In the genomic region with DNA sequence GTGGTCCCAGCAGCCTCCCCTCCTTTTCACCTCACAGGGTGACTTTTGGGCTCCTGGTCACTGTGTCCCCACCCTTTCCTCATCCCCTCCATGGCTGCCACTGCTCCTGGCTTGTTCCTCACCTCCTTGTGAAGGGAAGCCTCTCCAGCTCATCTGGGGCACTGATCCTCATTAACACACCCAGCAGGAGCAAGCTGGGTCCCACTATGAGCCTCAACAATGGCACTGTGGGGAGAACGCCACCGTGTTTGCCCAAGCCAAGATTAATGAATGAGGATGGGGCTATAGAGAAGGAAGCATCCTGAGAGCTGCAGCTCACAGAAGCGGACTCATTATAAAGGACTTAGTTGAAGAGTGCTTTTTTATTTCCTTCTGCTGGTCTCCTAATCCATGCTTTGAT, we compare ENCODE assay signal across 16 cellular contexts.
DNase-seq lines count a peak whose midpoint lies in the region; ATAC-seq and TF ChIP-seq lines count a peak whose summit lies in the region.
"Had no signal": no experiment of that assay in that cellular context is flagged by ENCODE, and none has a peak within 500 bp of the region (broad histone marks: within the 10 kb centered on the region; RNA-seq: fewer than 3 reads in every experiment).

No MANE protein-coding gene starts in this region.

- peak overlapping the region; percentile 72; the same call in 1 of the 2 replicates for H2AFZ ChIP-seq in GM23338
- H2AFZ ChIP-seq: GM23248 had no signal

- H3K4me1 ChIP-seq in GM23338 (ENCODE audit: insufficient read depth): no peaks in the 10 kb centered on the region
- H3K4me1 ChIP-seq: A549 had no signal

- H3K36me3 ChIP-seq in GM23338 (ENCODE audit: insufficient read depth): no peaks in the 10 kb centered on the region
- H3K36me3 ChIP-seq: BE2C had no signal

- H3F3A ChIP-seq in GM23338 (replicated peaks; ENCODE audit: low read depth): no peaks in the 10 kb centered on the region

- H3K36me3 Mint-ChIP-seq in GM23338 (ENCODE audit: low read depth) (no peaks in the 10 kb centered on the region), WTC11 (no peaks in the 10 kb centered on the region), nephron progenitor cell (ENCODE audit: low read depth) (no peaks in the 10 kb centered on the region)
- H3K36me3 Mint-ChIP-seq: CD4-positive, alpha-beta memory T cell had no signal

- POLR2A ChIA-PET in WTC11 (lab: Charles Lee): no interaction called here

- H3K27ac Mint-ChIP-seq in GM23338 (no peak overlapping the region), WTC11 (no peak overlapping the region), nephron progenitor cell (peak overlapping the region; percentile 80)
- H3K27ac Mint-ChIP-seq: CD4-positive, alpha-beta memory T cell had no signal

- H3K4me1 Mint-ChIP-seq in GM23338: peaks cover 5% of the 10 kb centered on the region; the same call in 1 of the 3 replicates
- H3K4me1 Mint-ChIP-seq in WTC11: peaks cover 8% of the 10 kb centered on the region; the same call in 1 of the 2 replicates
- peaks cover 22% of the 10 kb centered on the region for H3K4me1 Mint-ChIP-seq in nephron progenitor cell
- H3K4me1 Mint-ChIP-seq: CD4-positive, alpha-beta memory T cell had no signal

- H3K4me3 Mint-ChIP-seq in GM23338 (no peak overlapping the region), WTC11 (no peak overlapping the region), nephron progenitor cell (no peak overlapping the region)
- H3K4me3 Mint-ChIP-seq: CD4-positive, alpha-beta memory T cell had no signal

- H4K20me1 ChIP-seq in GM23338 (replicated peaks; ENCODE audit: insufficient read depth): no peaks in the 10 kb centered on the region

- CTCF ChIA-PET in WTC11 (lab: Charles Lee): no interaction called here

- no peaks in the 10 kb centered on the region for H3K79me2 ChIP-seq in GM23338 (replicated peaks; ENCODE audit: insufficient read depth)

- TF ChIP-seq CTCF in GM23338 (conservative IDR thresholded peaks at IDR 0.05; ENCODE audit: low read depth in 2 of 2): no peak
- TF ChIP-seq CTCF in WTC11 (IDR thresholded peaks at IDR 0.05): no peak
- no peak for TF ChIP-seq CTCF in nephron progenitor cell (IDR thresholded peaks at IDR 0.05)

- no peak overlapping the region for H3K4me3 ChIP-seq in GM23338
- H3K4me3 ChIP-seq: A549, GM23248 had no signal

- H3K27me3 Mint-ChIP-seq in GM23338 (ENCODE audit: insufficient read depth, low read depth, poor library complexity): peaks cover 11% of the 10 kb centered on the region
- peaks cover 3% of the 10 kb centered on the region; the same call in 1 of the 2 replicates for H3K27me3 Mint-ChIP-seq in WTC11 (ENCODE audit: low read depth)
- H3K27me3 Mint-ChIP-seq in nephron progenitor cell (ENCODE audit: low read depth, poor library complexity): peaks cover 6% of the 10 kb centered on the region
- H3K27me3 Mint-ChIP-seq: CD4-positive, alpha-beta memory T cell had no signal

- H3K4me2 ChIP-seq in GM23338: no peak overlapping the region
- H3K4me2 ChIP-seq: A549 had no signal

- no peaks in the 10 kb centered on the region for H3K27me3 ChIP-seq in GM23338 (ENCODE audit: insufficient read depth)
- H3K27me3 ChIP-seq: BE2C had no signal

- DNase-seq in COR-L47 (lab: John Stamatoyannopoulos, UW) (peak; percentile 3), GM23338 (ENCODE audit: low spot score) (no peak), WTC11 (ENCODE audit: low spot score) (no peak), nephron progenitor cell (no peak), LoVo (ENCODE audit: low spot score) (no peak), GM03348 (ENCODE audit: low spot score) (no peak), NCI-H2227 (lab: John Stamatoyannopoulos, UW; ENCODE audit: unreplicated experiment) (no peak)
- DNase-seq: BE2C; CD4-positive, alpha-beta memory T cell; DND-41; GDM1; GM23248; H7 had no signal

- H3K27ac ChIP-seq in GM23338 (ENCODE audit: low read depth): no peak overlapping the region
- H3K27ac ChIP-seq: A549, C4-2B, GM23248 had no signal

- peaks cover 8% of the 10 kb centered on the region for H3K9me2 ChIP-seq in GM23338 (ENCODE audit: insufficient read depth)

- ATAC-seq in GM23338 (peak; percentile 79), WTC11 (peak; percentile 72)
- ATAC-seq: A549, HepG2 had no signal

- no peaks in the 10 kb centered on the region for H3K9me3 Mint-ChIP-seq in GM23338
- H3K9me3 Mint-ChIP-seq in WTC11: peaks cover 10% of the 10 kb centered on the region; the same call in 1 of the 2 replicates
- no peaks in the 10 kb centered on the region for H3K9me3 Mint-ChIP-seq in nephron progenitor cell

TF ChIP-seq in GM23338, 12 proteins besides CTCF, POLR2A, EP300 and RAD21 (continues in another document):
- TF ChIP-seq EZH2phosphoT487 (IDR thresholded peaks at IDR 0.05; ENCODE audit: unreplicated experiment) (no peak), ZNF114 (CRISPR knock-in tag; IDR thresholded peaks at IDR 0.05) (no peak), JUNB (IDR thresholded peaks at IDR 0.05; ENCODE audit: unreplicated experiment) (no peak), CREB1 (CRISPR knock-in tag; IDR thresholded peaks at IDR 0.05; ENCODE audit: low read depth) (no peak), ZNF331 (CRISPR knock-in tag; IDR thresholded peaks at IDR 0.05; ENCODE audit: low read depth) (no peak), EZH2 (IDR thresholded peaks at IDR 0.05; ENCODE audit: low read depth, unreplicated experiment) (no peak)
- TF ChIP-seq, protein P1, sequence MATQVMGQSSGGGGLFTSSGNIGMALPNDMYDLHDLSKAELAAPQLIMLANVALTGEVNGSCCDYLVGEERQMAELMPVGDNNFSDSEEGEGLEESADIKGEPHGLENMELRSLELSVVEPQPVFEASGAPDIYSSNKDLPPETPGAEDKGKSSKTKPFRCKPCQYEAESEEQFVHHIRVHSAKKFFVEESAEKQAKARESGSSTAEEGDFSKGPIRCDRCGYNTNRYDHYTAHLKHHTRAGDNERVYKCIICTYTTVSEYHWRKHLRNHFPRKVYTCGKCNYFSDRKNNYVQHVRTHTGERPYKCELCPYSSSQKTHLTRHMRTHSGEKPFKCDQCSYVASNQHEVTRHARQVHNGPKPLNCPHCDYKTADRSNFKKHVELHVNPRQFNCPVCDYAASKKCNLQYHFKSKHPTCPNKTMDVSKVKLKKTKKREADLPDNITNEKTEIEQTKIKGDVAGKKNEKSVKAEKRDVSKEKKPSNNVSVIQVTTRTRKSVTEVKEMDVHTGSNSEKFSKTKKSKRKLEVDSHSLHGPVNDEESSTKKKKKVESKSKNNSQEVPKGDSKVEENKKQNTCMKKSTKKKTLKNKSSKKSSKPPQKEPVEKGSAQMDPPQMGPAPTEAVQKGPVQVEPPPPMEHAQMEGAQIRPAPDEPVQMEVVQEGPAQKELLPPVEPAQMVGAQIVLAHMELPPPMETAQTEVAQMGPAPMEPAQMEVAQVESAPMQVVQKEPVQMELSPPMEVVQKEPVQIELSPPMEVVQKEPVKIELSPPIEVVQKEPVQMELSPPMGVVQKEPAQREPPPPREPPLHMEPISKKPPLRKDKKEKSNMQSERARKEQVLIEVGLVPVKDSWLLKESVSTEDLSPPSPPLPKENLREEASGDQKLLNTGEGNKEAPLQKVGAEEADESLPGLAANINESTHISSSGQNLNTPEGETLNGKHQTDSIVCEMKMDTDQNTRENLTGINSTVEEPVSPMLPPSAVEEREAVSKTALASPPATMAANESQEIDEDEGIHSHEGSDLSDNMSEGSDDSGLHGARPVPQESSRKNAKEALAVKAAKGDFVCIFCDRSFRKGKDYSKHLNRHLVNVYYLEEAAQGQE (IDR thresholded peaks at IDR 0.05; ENCODE audit: unreplicated experiment): no peak

TF ChIP-seq in WTC11, 78 proteins besides CTCF, POLR2A, EP300 and RAD21:
- peak; percentile 67 for TF ChIP-seq ZNF423 (CRISPR knock-in tag; IDR thresholded peaks at IDR 0.05)
- TF ChIP-seq ELF4 (CRISPR knock-in tag; IDR thresholded peaks at IDR 0.05; ENCODE audit: low read depth): no peak
- TF ChIP-seq ETV6 (CRISPR knock-in tag; IDR thresholded peaks at IDR 0.05): no peak
- TF ChIP-seq, protein P2, sequence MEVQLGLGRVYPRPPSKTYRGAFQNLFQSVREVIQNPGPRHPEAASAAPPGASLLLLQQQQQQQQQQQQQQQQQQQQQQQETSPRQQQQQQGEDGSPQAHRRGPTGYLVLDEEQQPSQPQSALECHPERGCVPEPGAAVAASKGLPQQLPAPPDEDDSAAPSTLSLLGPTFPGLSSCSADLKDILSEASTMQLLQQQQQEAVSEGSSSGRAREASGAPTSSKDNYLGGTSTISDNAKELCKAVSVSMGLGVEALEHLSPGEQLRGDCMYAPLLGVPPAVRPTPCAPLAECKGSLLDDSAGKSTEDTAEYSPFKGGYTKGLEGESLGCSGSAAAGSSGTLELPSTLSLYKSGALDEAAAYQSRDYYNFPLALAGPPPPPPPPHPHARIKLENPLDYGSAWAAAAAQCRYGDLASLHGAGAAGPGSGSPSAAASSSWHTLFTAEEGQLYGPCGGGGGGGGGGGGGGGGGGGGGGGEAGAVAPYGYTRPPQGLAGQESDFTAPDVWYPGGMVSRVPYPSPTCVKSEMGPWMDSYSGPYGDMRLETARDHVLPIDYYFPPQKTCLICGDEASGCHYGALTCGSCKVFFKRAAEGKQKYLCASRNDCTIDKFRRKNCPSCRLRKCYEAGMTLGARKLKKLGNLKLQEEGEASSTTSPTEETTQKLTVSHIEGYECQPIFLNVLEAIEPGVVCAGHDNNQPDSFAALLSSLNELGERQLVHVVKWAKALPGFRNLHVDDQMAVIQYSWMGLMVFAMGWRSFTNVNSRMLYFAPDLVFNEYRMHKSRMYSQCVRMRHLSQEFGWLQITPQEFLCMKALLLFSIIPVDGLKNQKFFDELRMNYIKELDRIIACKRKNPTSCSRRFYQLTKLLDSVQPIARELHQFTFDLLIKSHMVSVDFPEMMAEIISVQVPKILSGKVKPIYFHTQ (CRISPR knock-in tag; IDR thresholded peaks at IDR 0.05): no peak
- TF ChIP-seq ESRRA (CRISPR knock-in tag; IDR thresholded peaks at IDR 0.05; ENCODE audit: borderline replicate concordance): no peak
